ENCODE assay signal across 25 cellular contexts in genomic region chr1:12287869-12288268, GRCh38. TPM values are rescaled to one million over a fixed set of nuclear protein-coding genes. Genes with fewer than 3 reads are reported as not detected.
DNase-seq lines count a peak whose midpoint lies in the region; ATAC-seq, FAIRE-seq and TF ChIP-seq lines count a peak whose summit lies in the region.
"Had no signal": no experiment of that assay in that cellular context is flagged by ENCODE, and none has a peak within 500 bp of the region (broad histone marks: within the 10 kb centered on the region; RNA-seq: fewer than 3 reads in every experiment).

No MANE protein-coding gene starts in this region.

- peak; percentile 89 for ATAC-seq in GM12878
- ATAC-seq in body of pancreas = no peak
- ATAC-seq in HG02938 (IDR thresholded peaks at IDR 0.05; ENCODE audit: unreplicated experiment) = no peak
- ATAC-seq: GM23338 had no signal

- H3K4me1 Mint-ChIP-seq in HFFc6 (ENCODE audit: low read depth) = peaks cover 18% of the 10 kb centered on the region
- H3K4me1 Mint-ChIP-seq: GM23338, H9 had no signal

- peak overlapping the region; percentile 32 for H3K4me2 ChIP-seq in GM12878 (ENCODE audit: control insufficient read depth, insufficient read depth)
- H3K4me2 ChIP-seq: GM23338, KMS-11, PC-9 had no signal

- BruUV-seq in GM12878 (replicated peaks; lab: Mats Ljungman, UMichigan) = no TSS peak

- peaks cover 22% of the 10 kb centered on the region for H3K36me3 Mint-ChIP-seq in HFFc6 (ENCODE audit: low read depth)

- POLR2A ChIA-PET in GM10248 (lab: Yijun Ruan, JAX) (no interaction called here), GM12878 (lab: Charles Lee) (no interaction called here)

- H3K4me3 Mint-ChIP-seq in HFFc6 = no peak overlapping the region
- H3K4me3 Mint-ChIP-seq: GM23338; H9; IgD-negative memory B cell; T-helper 2 cell treated with Interferon-gamma antibody and Interleukin-4, amounts not matched to agents 5 μg/mL and 100 μg/mL, for 36 hours had no signal

- in situ Hi-C loops in GM13977 (cut with MboI; ENCODE audit: low pct_unique_long_range_greater_than_20kb, low sequenced_read_pairs, unreplicated experiment) (no loop called here), GM12878 (cut with MboI) (no loop called here)

- intact Hi-C loops in GM12878 (cut with micrococcal nuclease; ENCODE audit: unreplicated experiment) (no loop called here), body of pancreas (cut with DNase I) (no loop called here)

- DNase-seq in GM10248 (ENCODE audit: extremely low spot score) = peak; percentile 46
- peak; percentile 30 for DNase-seq in GM13977 (ENCODE audit: low spot score)
- no peak for DNase-seq in HFFc6
- DNase-seq in GM12878 (ENCODE audit: low read depth, low spot score) = peak; percentile 16
- no peak for DNase-seq in body of pancreas
- DNase-seq in DMS79 (lab: John Stamatoyannopoulos, UW) = no peak
- DNase-seq: DMS153; H9; NCI-H1105 treated with DMSO at 0.1 percent for 48 hours; NCI-H146; NCI-H1930; NCI-H2107; NCI-H446; NCI-H524 treated with DMSO at 0.1 percent for 48 hours; NCI-H774; NK-92 treated with Interleukin-12 subunit alpha and Interleukin-12 subunit beta, amount 100 ng/mL, for 24 hours; PC-9; RPMI8226; SHP77; T-helper 1 cell had no signal

- H3K27me3 ChIP-seq in GM12878 (replicated peaks in 1 of 2; ENCODE audit: control insufficient read depth in 2 of 2, insufficient read depth in 2 of 2, low read length in 1 of 2) = no peaks in the 10 kb centered on the region
- no peaks in the 10 kb centered on the region for H3K27me3 ChIP-seq in body of pancreas

- H3K27ac ChIP-seq in GM12878 (ENCODE audit: control insufficient read depth, insufficient read depth) (no peak overlapping the region), body of pancreas (no peak overlapping the region)
- H3K27ac ChIP-seq: KMS-11, PC-9 had no signal

- no peak for TF ChIP-seq RAD21 in GM12878 (IDR thresholded peaks at IDR 0.05; ENCODE audit: insufficient read depth, low read depth, low read length)

- H3K79me2 ChIP-seq in GM12878 (ENCODE audit: control insufficient read depth, insufficient read depth, low read length) = no peaks in the 10 kb centered on the region

- RAD21 ChIA-PET in GM12878 (lab: Charles Lee; ENCODE audit: unreplicated experiment) = no interaction called here

- H2AFZ ChIP-seq in GM12878 (ENCODE audit: control insufficient read depth, low read depth, low read length) = no peak overlapping the region
- H2AFZ ChIP-seq: GM23338, PC-9 had no signal

- 11% methylated on average over 3 of the region's 3 CpGs for WGBS in GM12878 (ENCODE audit: insufficient coverage, insufficient replicate concordance, low lambda C conversion rate, missing lambda C conversion rate)
- 81 to 91% methylated on average over 3 of the region's 3 CpGs for WGBS in body of pancreas, 2 donors

- TF ChIP-seq POLR2A in GM12878 (IDR thresholded peaks at IDR 0.05; ENCODE audit: low read depth, low read length) (no peak), body of pancreas (IDR thresholded peaks at IDR 0.05) (no peak)

- H3K9me3 Mint-ChIP-seq in HFFc6 = no peaks in the 10 kb centered on the region
- H3K9me3 Mint-ChIP-seq: GM23338; H9; IgD-negative memory B cell; T-helper 2 cell treated with Interferon-gamma antibody and Interleukin-4, amounts not matched to agents 5 μg/mL and 100 μg/mL, for 36 hours had no signal

- SMC1A ChIA-PET in GM12878 (lab: Charles Lee; ENCODE audit: uncharacterized antibody, unreplicated experiment) = interaction anchor here (1.3 to 4.9 kb wide), 3 partner anchors 9 to 12 kb away, joined by 5 to 20 read pairs (median 20); no protein-coding TSS in a partner anchor

- no peaks in the 10 kb centered on the region for H4K20me1 ChIP-seq in GM12878 (ENCODE audit: control insufficient read depth, insufficient read depth)

- FAIRE-seq in GM12878 (lab: Jason Lieb, UNC) = no peak

- H3K4me1 ChIP-seq in GM12878 (ENCODE audit: control insufficient read depth, insufficient read depth, low read length) (peaks cover 9% of the 10 kb centered on the region; the same call in 1 of the 2 replicates), body of pancreas (no peaks in the 10 kb centered on the region)

- H3K9me3 ChIP-seq in GM12878 (replicated peaks; ENCODE audit: control insufficient read depth, insufficient read depth, low read length) = no peaks in the 10 kb centered on the region
- H3K9me3 ChIP-seq in body of pancreas = no peaks in the 10 kb centered on the region

- H3K4me3 ChIP-seq in GM12878 = no peak overlapping the region
- no peak overlapping the region for H3K4me3 ChIP-seq in body of pancreas
- H3K4me3 ChIP-seq: GM23338, PC-9 had no signal

- H3K27ac Mint-ChIP-seq in HFFc6 = peak overlapping the region; percentile 36; the same call in 1 of the 2 replicates
- H3K27ac Mint-ChIP-seq: GM23338; H9; T-helper 2 cell treated with Interferon-gamma antibody and Interleukin-4, amounts not matched to agents 5 μg/mL and 100 μg/mL, for 36 hours had no signal

- TF ChIP-seq CTCF in GM10248 (IDR thresholded peaks at IDR 0.05; ENCODE audit: control extremely low read depth, extremely low read depth, low read depth, missing control alignments) (no peak), GM13977 (IDR thresholded peaks at IDR 0.05; ENCODE audit: extremely low read depth, insufficient read depth, missing control alignments) (no peak), HFFc6 (IDR thresholded peaks at IDR 0.05) (no peak), GM12878 (IDR thresholded peaks at IDR 0.05 in 2 of 3, conservative IDR thresholded peaks at IDR 0.05 in 1 of 3; ENCODE audit: control insufficient read depth in 2 of 3, extremely low read depth in 1 of 3, insufficient read depth in 1 of 3, low read depth in 3 of 3, low read length in 3 of 3) (no peak), body of pancreas (IDR thresholded peaks at IDR 0.05) (no peak)

- H3K36me3 ChIP-seq in GM12878 (ENCODE audit: control insufficient read depth in 2 of 2, insufficient read depth in 2 of 2, low read length in 1 of 2) (peaks cover 0 to 1% of the 10 kb centered on the region in 2 experiments; a peak in 2 of 4 replicates), body of pancreas (replicated peaks in 1 of 2; ENCODE audit: insufficient read depth in 1 of 2, low read depth in 2 of 2) (peaks cover 0 to 20% of the 10 kb centered on the region in 2 donors)

- TF ChIP-seq EP300 in GM12878 (IDR thresholded peaks at IDR 0.05; ENCODE audit: borderline replicate concordance in 1 of 2, control insufficient read depth in 1 of 2, low read depth in 2 of 2, low read length in 2 of 2) = no peak

- CTCF ChIA-PET in GM10248 (lab: Yijun Ruan, JAX) = interaction anchor here (1.1 kb wide), 2 partner anchors 10 kb away, joined by 3 read pairs; no protein-coding TSS in a partner anchor
- CTCF ChIA-PET in GM12878 (lab: Yijun Ruan, JAX) = interaction anchor here (0.6 kb wide), 2 partner anchors 11 to 12 kb away, joined by 3 to 5 read pairs; no protein-coding TSS in a partner anchor

- no peak overlapping the region for H3K9ac ChIP-seq in GM12878 (ENCODE audit: control insufficient read depth, insufficient read depth, low read length)
- H3K9ac ChIP-seq: KMS-11 had no signal

- H3K27me3 Mint-ChIP-seq in HFFc6 (ENCODE audit: insufficient read depth) = no peaks in the 10 kb centered on the region; the same call in none of the 2 replicates
- H3K27me3 Mint-ChIP-seq: IgD-negative memory B cell had no signal

TF ChIP-seq in GM12878, 131 proteins besides CTCF, POLR2A, EP300 and RAD21 (continues in another document):
- TF ChIP-seq RUNX3 (IDR thresholded peaks at IDR 0.05; ENCODE audit: low read length) (peak; percentile 35), MLLT1 (IDR thresholded peaks at IDR 0.05) (no peak), SPI1 (IDR thresholded peaks at IDR 0.05; ENCODE audit: borderline replicate concordance, insufficient read depth, low read depth, low read length) (peak; percentile 58; the same call in 1 of the 2 replicates), CBX5 (IDR thresholded peaks at IDR 0.05; ENCODE audit: low read depth) (no peak), IKZF1 (conservative IDR thresholded peaks at IDR 0.05) (0 out of 2 replicates have a peak, but pooled peaks have one; percentile 17), PAX8 (IDR thresholded peaks at IDR 0.05) (no peak), SREBF1 (IDR thresholded peaks at IDR 0.05; ENCODE audit: low read length) (no peak), ZZZ3 (IDR thresholded peaks at IDR 0.05; ENCODE audit: control insufficient read depth, insufficient read length, low read depth) (no peak), RFX5 (IDR thresholded peaks at IDR 0.05; ENCODE audit: low read depth, low read length) (no peak), NFIC (IDR thresholded peaks at IDR 0.05; ENCODE audit: low read depth, low read length) (no peak)

RNA-seq across cellular contexts. Expression of gene VPS13D, which starts 58.0 kb away (rescaled TPM):
- total RNA-seq in HFFc6 (2021; fragmentation: NEBNext Ultra II Directional; extraction: Animal tissue kit (Norgen Biotek cat#: 25700)) = 10 to 100 TPM; 18.8 to 29.5 (median 21.5) TPM
- total RNA-seq in GM12878 (2013; cell fraction: nucleolus; rRNA removed) = 112 and 115 TPM in 2 replicates
- total RNA-seq in GM12878 (2014; rRNA removed) (9.3 and 10.4 TPM in 2 replicates), GM12878 (2014; rRNA removed; fragmentation: Illumina TruSeq; extraction: Trizol) (12.2 and 12.9 TPM in 2 replicates), GM12878 (2021) (14.5 and 16.9 TPM in 2 replicates), body of pancreas (10 to 100 TPM; 54.0 to 63.3 TPM)
- polyA plus RNA-seq in GM12878 (2011; ENCODE audit: low read depth) = 7.0 TPM
- polyA plus RNA-seq in GM12878 (2011; rRNA removed) (8.9 and 12.2 TPM in 2 replicates), GM12878 (2014; fragmentation: Illumina TruSeq; extraction: Trizol) (10.0 TPM in 2 replicates), GM12878 (2014; fragmentation: Nextera tagmentation; extraction: Ambion mirVana) (1 to 10 TPM; 1.4 to 1.7 TPM), GM12878 (2014; rRNA removed) (7.7 and 11.8 TPM in 2 replicates), GM12878 (2016; fragmentation: Nextera tagmentation; extraction: Ambion mirVana) (1 to 10 TPM; 4.4 to 4.9 TPM)
- 10.3 and 11.2 TPM in 2 replicates for polyA plus RNA-seq in GM12878 (2011; cell fraction: cytosol; rRNA removed)
- 19.0 and 22.1 TPM in 2 replicates for polyA plus RNA-seq in GM12878 (2011; cell fraction: nucleus; rRNA removed)
- 5.5 and 8.2 TPM in 2 replicates for polyA plus RNA-seq in GM12878 (2012)
- 43.6 and 46.2 TPM in 2 replicates for polyA minus RNA-seq in GM12878 (2011; rRNA and poly(A)+ RNA removed)
- 9.2 and 10.8 TPM in 2 replicates for polyA minus RNA-seq in GM12878 (2011; cell fraction: cytosol; rRNA and poly(A)+ RNA removed)
- 50.2 and 76.0 TPM in 2 replicates for polyA minus RNA-seq in GM12878 (2011; cell fraction: nucleus; rRNA and poly(A)+ RNA removed)

Comparison
In these comparisons a context has a peak if more than half of its experiments do, and no peak if none do; other contexts are left out.
1. DNase-seq: peak in GM10248 (single experiment), GM13977 (single experiment) and GM12878 (single experiment); none in HFFc6 (single experiment), body of pancreas (0 of 4) and DMS79 (single experiment).